21 cellular contexts compared by ENCODE assay signal in the genomic region with DNA sequence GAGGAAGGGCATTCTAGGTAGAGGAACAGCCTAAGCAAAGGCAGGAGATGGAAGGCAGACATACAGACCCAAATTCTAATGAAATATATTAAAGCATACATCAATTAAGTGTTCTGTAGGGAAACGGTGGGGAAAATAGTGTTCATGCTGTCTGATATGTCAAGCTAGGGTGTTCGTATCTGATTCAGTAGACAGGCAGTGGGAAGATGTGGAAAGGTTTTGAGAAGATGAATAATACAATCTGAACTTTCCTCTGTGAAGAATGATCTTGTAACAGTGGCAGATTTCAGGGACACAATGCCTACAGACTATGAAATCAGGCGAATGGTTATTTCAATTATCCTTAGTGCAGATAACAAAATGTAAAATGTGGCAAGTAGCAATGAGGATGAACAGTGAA.
"Had no signal": no experiment of that assay in that cellular context is flagged by ENCODE, and none has a peak within 500 bp of the region (broad histone marks: within the 10 kb centered on the region; RNA-seq: fewer than 3 reads in every experiment).

No MANE protein-coding gene starts in this region.

- DNase-seq: hippocampal formation; kidney glomerular epithelial cell; left cardiac atrium; left ventricle myocardium superior; lower lobe of right lung; midbrain; naive thymus-derived CD8-positive, alpha-beta T cell; psoas muscle; right lobe of liver; stimulated activated CD4-positive, alpha-beta T cell treated with anti-CD3 and anti-CD28 coated beads, Interleukin-12 subunit alpha, Interleukin-12 subunit beta, amount 100 ng/mL, for 4 hours; stimulated activated CD4-positive, alpha-beta T cell treated with anti-CD3 and anti-CD28 coated beads, Interleukin-15, amount 100 ng/mL, for 24 hours; stimulated activated CD4-positive, alpha-beta T cell treated with anti-CD3 and anti-CD28 coated beads, Interleukin-2, amount 100 ng/mL, for 24 hours; stimulated activated CD4-positive, alpha-beta T cell treated with anti-CD3 and anti-CD28 coated beads, Interleukin-4, amount 100 ng/mL, for 1 hour; stimulated activated naive B cell treated with anti-CD40 and anti-IgM and Interleukin-4, amounts not matched to agents 10 μg/mL and 1 μg/mL and 100 μg/mL, for 72 hours; stimulated activated naive CD8-positive, alpha-beta T cell treated with anti-CD3 and anti-CD28 coated beads, Interleukin-15, Interleukin-2, amounts not matched to agents 100 U/mL and 50 U/mL, for 24 hours; tibial artery; upper lobe of right lung had no signal

- H3K36me3 ChIP-seq: lower lobe of right lung, right atrium auricular region, right lobe of liver, suprapubic skin, thoracic aorta, tibial artery, upper lobe of right lung had no signal

- H3K79me2 ChIP-seq: parathyroid adenoma had no signal

- H3K27ac ChIP-seq: lower lobe of right lung, parathyroid adenoma, psoas muscle, right atrium auricular region, right lobe of liver, suprapubic skin, tibial artery, upper lobe of right lung had no signal

- H3K4me3 ChIP-seq: lower lobe of right lung, psoas muscle, right atrium auricular region, right lobe of liver, suprapubic skin, thoracic aorta, tibial artery, upper lobe of right lung had no signal

- H2AFZ ChIP-seq: parathyroid adenoma had no signal

- H3K4me1 ChIP-seq: lower lobe of right lung, parathyroid adenoma, psoas muscle, right atrium auricular region, right lobe of liver, suprapubic skin, upper lobe of right lung had no signal

- H3K27me3 ChIP-seq: right atrium auricular region, right lobe of liver, suprapubic skin, tibial artery, upper lobe of right lung had no signal

- H3K9me3 ChIP-seq: lower lobe of right lung, psoas muscle, right atrium auricular region, right lobe of liver, suprapubic skin, thoracic aorta, tibial artery, upper lobe of right lung had no signal
